ENCODE assay signal across 20 cellular contexts in the genomic region with DNA sequence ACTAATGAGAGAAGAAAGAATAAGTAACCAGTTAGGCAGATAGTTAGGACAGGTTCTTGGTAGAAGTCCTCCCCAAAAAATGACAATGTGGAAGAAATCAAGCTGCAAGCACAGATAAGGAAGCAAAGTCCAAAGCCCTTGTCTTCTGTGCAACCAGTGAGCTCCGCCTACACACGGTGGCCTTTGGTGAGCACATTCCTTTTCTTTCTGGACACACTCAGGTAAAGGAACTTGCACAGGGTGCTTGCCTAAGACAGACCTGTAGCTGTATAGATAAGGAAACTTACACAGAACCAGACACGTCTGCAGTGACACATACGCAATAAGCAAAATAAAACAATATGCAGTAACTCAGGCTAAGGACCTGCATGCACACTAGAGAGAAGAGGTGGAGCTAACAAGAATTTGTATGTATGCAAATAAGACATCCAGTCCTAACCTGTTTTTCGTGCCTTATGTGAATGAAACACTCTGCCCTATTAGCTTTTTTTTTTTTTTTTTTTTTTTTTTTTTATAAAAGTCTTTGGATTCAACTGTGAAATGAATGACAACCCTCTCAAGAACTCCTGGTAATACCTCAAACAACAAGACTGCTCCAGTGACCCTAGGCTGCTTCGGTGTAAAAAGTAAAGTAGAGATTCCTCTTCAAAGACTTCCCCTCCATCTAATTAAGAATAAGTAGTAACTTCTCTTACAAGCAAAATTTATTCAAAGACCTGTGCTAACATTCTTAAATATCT. TPM values are rescaled to one million over a fixed set of nuclear protein-coding genes. Genes with fewer than 3 reads are reported as not detected.
DNase-seq lines count a peak whose midpoint lies in the region; ATAC-seq, FAIRE-seq and TF ChIP-seq lines count a peak whose summit lies in the region.
"Had no signal": no experiment of that assay in that cellular context is flagged by ENCODE, and none has a peak within 500 bp of the region (broad histone marks: within the 10 kb centered on the region; RNA-seq: fewer than 3 reads in every experiment).

No MANE protein-coding gene starts in this region.

- no peaks in the 10 kb centered on the region for H3K27me3 ChIP-seq in liver (ENCODE audit: control insufficient read depth in 4 of 4, insufficient read depth in 4 of 4, low read length in 3 of 4)
- H3K27me3 ChIP-seq in heart right ventricle = no peaks in the 10 kb centered on the region
- H3K27me3 ChIP-seq: cardiac muscle cell had no signal

- TF ChIP-seq POLR2A in GM12891 (IDR thresholded peaks at IDR 0.05; ENCODE audit: low read depth, low read length) = no peak

- peak; percentile 84 for FAIRE-seq in colon (lab: Jason Lieb, UNC)
- no peak for FAIRE-seq in GM12891 (lab: Jason Lieb, UNC)
- FAIRE-seq: A204.1, keratinocyte had no signal

- H3K36me3 ChIP-seq in liver (ENCODE audit: control insufficient read depth in 4 of 4, insufficient read depth in 3 of 4, low read depth in 1 of 4, low read length in 3 of 4) (no peaks in the 10 kb centered on the region), heart right ventricle (no peaks in the 10 kb centered on the region)
- H3K36me3 ChIP-seq: cardiac muscle cell had no signal

- H3K4me1 ChIP-seq in liver (ENCODE audit: control insufficient read depth in 4 of 4, insufficient read depth in 4 of 4, low read length in 3 of 4) (peaks cover 0 to 36% (median 24%) of the 10 kb centered on the region in 4 donors), heart right ventricle (no peaks in the 10 kb centered on the region)

- peak overlapping the region in 1 of 2 donors; percentile 17 for H3K9ac ChIP-seq in liver (ENCODE audit: low read depth in 1 of 2, low read length in 2 of 2)

- TF ChIP-seq CTCF in 22Rv1 (IDR thresholded peaks at IDR 0.05) = no peak
- TF ChIP-seq CTCF in liver (IDR thresholded peaks at IDR 0.05; ENCODE audit: low read depth, low read length, missing input control) = no peak
- no peak for TF ChIP-seq CTCF in heart right ventricle (IDR thresholded peaks at IDR 0.05)

- peak; percentile 53 for DNase-seq in LoVo (ENCODE audit: low spot score)
- no peak for DNase-seq in heart right ventricle
- DNase-seq in hippocampal formation (lab: John Stamatoyannopoulos, UW) = no peak
- DNase-seq in GM12891 (ENCODE audit: insufficient read length, low spot score) = no peak
- DNase-seq: activated CD4-positive, alpha-beta T cell treated with anti-CD3 and anti-CD28 coated beads for 4 hours; activated T-cell treated with anti-CD3 and anti-CD28 coated beads for 4 hours; NCI-H187; NCI-H774; substantia nigra had no signal

- intact Hi-C loops in heart right ventricle (cut with DNase I) = no loop called here

- peak in 1 of 2 donors; percentile 52 for TF ChIP-seq RAD21 in liver (IDR thresholded peaks at IDR 0.05)

- H3K9me3 ChIP-seq in liver (ENCODE audit: control insufficient read depth in 4 of 4, low read length in 3 of 4) (no peaks in the 10 kb centered on the region), heart right ventricle (peaks cover 0 to 5% (median 0%) of the 10 kb centered on the region in 11 donors)

- H3K27ac ChIP-seq in 22Rv1 (peak overlapping the region; percentile 95), liver (ENCODE audit: low read depth in 1 of 2, low read length in 2 of 2) (peak overlapping the region in 1 of 2 donors; percentile 50), heart right ventricle (no peak overlapping the region)
- H3K27ac ChIP-seq: cardiac muscle cell, RWPE1 had no signal

- H3K4me3 ChIP-seq in liver (ENCODE audit: low read depth in 1 of 3, low read length in 3 of 3) (peak overlapping the region in 1 of 3 donors; percentile 5), heart right ventricle (no peak overlapping the region)
- H3K4me3 ChIP-seq: cardiac muscle cell had no signal

- ATAC-seq in heart right ventricle = no peak
- ATAC-seq in SK-N-SH treated with all-trans-retinoic acid at 6 μM for 48 hours = no peak

- 27% methylated on average over 6 of the region's 6 CpGs for WGBS in liver
- 73% methylated on average over 6 of the region's 6 CpGs for WGBS in heart right ventricle, 2 donors

TF ChIP-seq in liver, 16 proteins besides CTCF, POLR2A, EP300 and RAD21 (continues in another document):
- TF ChIP-seq HNF4G (IDR thresholded peaks at IDR 0.05) (peak; percentile 64), RXRA (IDR thresholded peaks at IDR 0.05) (peak; percentile 43 to 54), SP1 (IDR thresholded peaks at IDR 0.05) (peak; percentile 58), JUND (IDR thresholded peaks at IDR 0.05) (peak; percentile 58 to 76), HNF4A (conservative IDR thresholded peaks at IDR 0.05) (peak; percentile 82 to 87), GABPA (IDR thresholded peaks at IDR 0.05 in 1 of 2, conservative IDR thresholded peaks at IDR 0.05 in 1 of 2) (no peak), EGR1 (IDR thresholded peaks at IDR 0.05; ENCODE audit: low read depth in 2 of 2) (no peak)

TF ChIP-seq in SK-N-SH treated with all-trans-retinoic acid at 6 μM for 48 hours, 23 proteins besides CTCF, POLR2A, EP300 and RAD21:
- TF ChIP-seq, protein P1, sequence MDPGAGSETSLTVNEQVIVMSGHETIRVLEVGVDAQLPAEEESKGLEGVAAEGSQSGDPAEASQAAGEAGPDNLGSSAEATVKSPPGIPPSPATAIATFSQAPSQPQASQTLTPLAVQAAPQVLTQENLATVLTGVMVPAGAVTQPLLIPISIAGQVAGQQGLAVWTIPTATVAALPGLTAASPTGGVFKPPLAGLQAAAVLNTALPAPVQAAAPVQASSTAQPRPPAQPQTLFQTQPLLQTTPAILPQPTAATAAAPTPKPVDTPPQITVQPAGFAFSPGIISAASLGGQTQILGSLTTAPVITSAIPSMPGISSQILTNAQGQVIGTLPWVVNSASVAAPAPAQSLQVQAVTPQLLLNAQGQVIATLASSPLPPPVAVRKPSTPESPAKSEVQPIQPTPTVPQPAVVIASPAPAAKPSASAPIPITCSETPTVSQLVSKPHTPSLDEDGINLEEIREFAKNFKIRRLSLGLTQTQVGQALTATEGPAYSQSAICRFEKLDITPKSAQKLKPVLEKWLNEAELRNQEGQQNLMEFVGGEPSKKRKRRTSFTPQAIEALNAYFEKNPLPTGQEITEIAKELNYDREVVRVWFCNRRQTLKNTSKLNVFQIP (CRISPR knock-in tag; IDR thresholded peaks at IDR 0.05; ENCODE audit: borderline replicate concordance, low read depth) = no peak
- TF ChIP-seq ZNF70 (CRISPR knock-in tag; IDR thresholded peaks at IDR 0.05) (no peak), ZC3H10 (CRISPR knock-in tag; IDR thresholded peaks at IDR 0.05) (no peak), ZNF8 (CRISPR knock-in tag; IDR thresholded peaks at IDR 0.05) (no peak), GLIS3 (CRISPR knock-in tag; IDR thresholded peaks at IDR 0.05) (no peak), TOX (CRISPR knock-in tag; IDR thresholded peaks at IDR 0.05; ENCODE audit: borderline replicate concordance) (no peak), CSDC2 (CRISPR knock-in tag; IDR thresholded peaks at IDR 0.05) (no peak), SNAI2 (CRISPR knock-in tag; IDR thresholded peaks at IDR 0.05) (no peak)

TF ChIP-seq in GM12891, 5 proteins besides CTCF, POLR2A, EP300 and RAD21:
- no peak for TF ChIP-seq PAX5 (IDR thresholded peaks at IDR 0.05; ENCODE audit: insufficient read depth, low read length, severe bottlenecking)
- no peak for TF ChIP-seq POU2F2 (IDR thresholded peaks at IDR 0.05; ENCODE audit: low read depth, low read length)
- no peak for TF ChIP-seq SPI1 (IDR thresholded peaks at IDR 0.05; ENCODE audit: low read depth, low read length)
- TF ChIP-seq POLR2AphosphoS5 (IDR thresholded peaks at IDR 0.05; ENCODE audit: low read depth, low read length) = no peak
- TF ChIP-seq TAF1 (IDR thresholded peaks at IDR 0.05; ENCODE audit: low read depth, low read length) = no peak

RNA-seq across cellular contexts. Expression of a gene that starts 48.8 kb away (rescaled TPM):
- 100 to 1,000 TPM; 122 to 139 TPM for total RNA-seq in liver
- 100 to 1,000 TPM in 1 of 2 donors, 10 to 100 TPM in 1; 15.3 to 108 TPM for polyA plus RNA-seq in liver
- total RNA-seq in heart right ventricle = not detected
- not detected for polyA plus RNA-seq in heart right ventricle
- polyA plus RNA-seq in GM12891 (2012; ENCODE audit: low read depth, missing spikeins) = not detected
- total RNA-seq: cardiac muscle cell; glomerular endothelial cell; posterior vena cava; T-helper 1 cell treated with Interleukin-12 subunit alpha and Interleukin-12 subunit beta and Interleukin-4 antibody, amounts not matched to agents 30 ng/mL and 1 ng/mL, for 36 hours had no signal
- polyA plus RNA-seq: cardiac muscle cell, keratinocyte had no signal

Comparison
In these comparisons a context has a peak if more than half of its experiments do, and no peak if none do; other contexts are left out.
1. RNA of a gene that starts 48.8 kb away (total RNA-seq): 122 to 139 TPM in liver; not detected in heart right ventricle; every median in the first group is over 100 times any median in the second.